Comparison of ENCODE assay signal across 1 cellular context in genomic region chr6:158999669-159000403, GRCh38.
TF ChIP-seq lines count a peak whose summit lies in the region.

Gene RSPH3, minus strand, starts transcription at chr6:159000202. Its CDS starts 652 bp downstream, at chr6:158999550.

TF ChIP-seq in K562, 482 proteins besides CTCF, POLR2A, EP300 and RAD21 (continued from another document):
- TF ChIP-seq FIP1L1 (IDR thresholded peaks at IDR 0.05; ENCODE audit: low read depth, low read length, poor library complexity, severe bottlenecking): peak; percentile 94
- TF ChIP-seq VEZF1 (CRISPR knock-in tag; IDR thresholded peaks at IDR 0.05): peak; percentile 64
- no peak for TF ChIP-seq CHCHD3 (CRISPR knock-in tag; IDR thresholded peaks at IDR 0.05)
- TF ChIP-seq NONO (IDR thresholded peaks at IDR 0.05; ENCODE audit: low read depth in 2 of 2, low read length in 1 of 2): peak in 1 of 2 experiments; percentile 58; a peak in 2 of 4 replicates
- TF ChIP-seq ZNF134 (CRISPR knock-in tag; conservative IDR thresholded peaks at IDR 0.05): no peak; the same call in 1 of the 2 replicates
- peak; percentile 99 for TF ChIP-seq POLR2G (IDR thresholded peaks at IDR 0.05; ENCODE audit: low read depth, low read length)
- peak; percentile 84 for TF ChIP-seq TAF7 (tag; IDR thresholded peaks at IDR 0.05)
- TF ChIP-seq ZNF41 (CRISPR knock-in tag; conservative IDR thresholded peaks at IDR 0.05): peak; percentile 67
- 0 out of 2 replicates have a peak, but pooled peaks have one; percentile 34 for TF ChIP-seq ZNF354B (CRISPR knock-in tag; IDR thresholded peaks at IDR 0.05)
- TF ChIP-seq CREB3L1 (IDR thresholded peaks at IDR 0.05; ENCODE audit: borderline replicate concordance, low read depth): peak; percentile 86
- 0 out of 2 replicates have a peak, but pooled peaks have one; percentile 25 for TF ChIP-seq ETS1 (conservative IDR thresholded peaks at IDR 0.05; ENCODE audit: control insufficient read depth, low read depth, low read length)
- TF ChIP-seq DACH1 (IDR thresholded peaks at IDR 0.05; ENCODE audit: partially characterized antibody): peak; percentile 65
- TF ChIP-seq CBX1 (IDR thresholded peaks at IDR 0.05; ENCODE audit: low read depth): peak; percentile 90; the same call in 1 of the 2 replicates
- TF ChIP-seq ARID3B (CRISPR knock-in tag; IDR thresholded peaks at IDR 0.05; ENCODE audit: borderline replicate concordance): peak; percentile 94
- peak; percentile 86 for TF ChIP-seq SMAD4 (CRISPR knock-in tag; conservative IDR thresholded peaks at IDR 0.05)
- TF ChIP-seq ATF6 (CRISPR knock-in tag; IDR thresholded peaks at IDR 0.05): peak; percentile 82; the same call in 1 of the 2 replicates
- TF ChIP-seq REST (CRISPR knock-in tag; IDR thresholded peaks at IDR 0.05; ENCODE audit: low read depth): peak; percentile 73; the same call in 1 of the 2 replicates
- no peak for TF ChIP-seq FOXP1 (CRISPR knock-in tag; IDR thresholded peaks at IDR 0.05)
- peak; percentile 16; the same call in 1 of the 2 replicates for TF ChIP-seq CBFA2T3 (IDR thresholded peaks at IDR 0.05)
